In the genomic region with DNA sequence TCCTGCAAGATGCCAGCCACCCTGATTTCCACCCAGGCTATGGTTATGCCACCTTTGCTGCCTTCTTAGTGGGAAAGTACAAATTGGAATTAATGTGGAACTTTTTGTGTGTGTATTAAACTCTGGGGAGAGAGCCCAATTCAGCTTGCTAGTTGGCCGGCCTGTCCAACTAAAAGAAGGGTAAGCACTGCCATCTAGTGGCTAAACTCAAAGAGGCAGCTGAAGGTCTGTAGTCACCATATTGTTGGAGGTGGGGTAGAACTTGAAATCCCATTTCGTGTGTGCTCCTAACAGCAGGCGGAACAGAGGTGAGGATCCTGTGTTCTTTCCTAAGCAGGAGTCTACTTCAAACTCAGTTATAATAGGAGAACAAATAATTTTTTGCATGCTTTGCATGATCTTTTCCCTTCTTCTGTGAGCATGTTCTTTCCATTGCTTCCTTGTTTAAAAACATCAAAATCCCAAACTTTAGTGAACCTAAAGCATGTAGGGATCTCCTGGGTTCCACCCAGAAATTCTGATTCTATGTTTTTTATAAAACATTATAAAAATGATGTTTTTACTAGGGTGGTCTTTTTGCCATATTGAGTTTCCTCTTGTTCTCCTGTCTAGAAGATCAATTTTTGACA, we compare ENCODE assay signal across 8 cellular contexts.
DNase-seq lines count a peak whose midpoint lies in the region; ATAC-seq and TF ChIP-seq lines count a peak whose summit lies in the region.

No MANE protein-coding gene starts in this region.

- no peaks in the 10 kb centered on the region for H3K9me2 ChIP-seq in HCT116 (ENCODE audit: insufficient read depth)

- peak; percentile 82 for TF ChIP-seq CTCF in CD8-positive, alpha-beta T cell (IDR thresholded peaks at IDR 0.05)
- peak; percentile 78 to 93 (median 88) for TF ChIP-seq CTCF in HCT116 (IDR thresholded peaks at IDR 0.05 in 2 of 3, conservative IDR thresholded peaks at IDR 0.05 in 1 of 3; ENCODE audit: borderline replicate concordance in 1 of 3, insufficient read depth in 1 of 3, low read depth in 2 of 3, low read length in 2 of 3)
- peak; percentile 77 for TF ChIP-seq CTCF in activated B cell treated with CpG ODN at 0.5 μM for 24 hours (IDR thresholded peaks at IDR 0.05)
- TF ChIP-seq CTCF in mammary epithelial cell (conservative IDR thresholded peaks at IDR 0.05 in 1 of 2, IDR thresholded peaks at IDR 0.05 in 1 of 2; ENCODE audit: extremely low read depth in 1 of 2, insufficient read depth in 1 of 2, low read depth in 1 of 2, low read length in 2 of 2), result peak; percentile 82

- H2AFZ ChIP-seq in HCT116 (ENCODE audit: low read depth, low read length, poor library complexity, severe bottlenecking) (no peak overlapping the region), mammary epithelial cell (ENCODE audit: low read depth, low read length) (no peak overlapping the region)

- H3K27ac Mint-ChIP-seq in CD8-positive, alpha-beta T cell, result no peak overlapping the region
- H3K27ac Mint-ChIP-seq in activated B cell treated with CpG ODN at 0.5 μM for 24 hours, result peak overlapping the region; percentile 93

- CTCF ChIA-PET in CD8-positive, alpha-beta T cell (lab: Charles Lee), result interaction anchor here (0.6 to 3.4 kb wide), 41 partner anchors 9 to 347 kb away, joined by 3 to 22 read pairs (median 4); partner anchors contain the start of gene SC5D
- CTCF ChIA-PET in HCT116 (lab: Charles Lee), result interaction anchor here (0.7 to 3.0 kb wide), 9 partner anchors 10 to 914 kb away, joined by 3 to 18 read pairs (median 6); no protein-coding TSS in a partner anchor
- CTCF ChIA-PET in activated B cell treated with CpG ODN at 0.5 μM for 24 hours (lab: Charles Lee), result interaction anchor here (0.7 to 5.4 kb wide), 34 partner anchors 15 to 1080 kb away, joined by 3 to 71 read pairs (median 4); partner anchors contain the start of gene GRIK4
- CTCF ChIA-PET in mammary epithelial cell (lab: Charles Lee; ENCODE audit: low non-redundant PET), result no interaction called here

- H3K27me3 Mint-ChIP-seq in CD8-positive, alpha-beta T cell (ENCODE audit: low read depth), result no peaks in the 10 kb centered on the region
- no peaks in the 10 kb centered on the region for H3K27me3 Mint-ChIP-seq in activated B cell treated with CpG ODN at 0.5 μM for 24 hours

- H3K4me1 ChIP-seq in CD8-positive, alpha-beta T cell (ENCODE audit: insufficient read depth, low read length), result no peaks in the 10 kb centered on the region
- H3K4me1 ChIP-seq in HCT116 (ENCODE audit: control insufficient read depth in 1 of 2, insufficient read depth in 2 of 2, low read length in 2 of 2) (peaks cover 5 to 15% of the 10 kb centered on the region in 2 experiments; a peak in 3 of 4 replicates), mammary epithelial cell (ENCODE audit: insufficient read depth, low read length) (peaks cover 16% of the 10 kb centered on the region)

- no peaks in the 10 kb centered on the region for H3K9me3 Mint-ChIP-seq in CD8-positive, alpha-beta T cell
- H3K9me3 Mint-ChIP-seq in activated B cell treated with CpG ODN at 0.5 μM for 24 hours, result no peaks in the 10 kb centered on the region

- peak; percentile 97 for TF ChIP-seq RAD21 in HCT116 (IDR thresholded peaks at IDR 0.05; ENCODE audit: low read depth)

- no peaks in the 10 kb centered on the region for H4K20me1 ChIP-seq in HCT116 (ENCODE audit: insufficient read depth)
- H4K20me1 ChIP-seq in mammary epithelial cell (ENCODE audit: insufficient read depth, low read length), result no peaks in the 10 kb centered on the region

- POLR2A ChIA-PET in CD8-positive, alpha-beta T cell (lab: Charles Lee), result interaction anchor here (1.0 to 1.9 kb wide), 4 partner anchors 14 to 299 kb away, joined by 3 to 7 read pairs (median 6); partner anchors contain the start of genes SC5D, SORL1 and SORL1-AS1
- POLR2A ChIA-PET in HCT116 (lab: Charles Lee) (no interaction called here), activated B cell treated with CpG ODN at 0.5 μM for 24 hours (lab: Charles Lee) (interaction anchor here (0.6 to 3.4 kb wide), 9 partner anchors 14 to 1471 kb away, joined by 4 to 20 read pairs (median 7); partner anchors contain the start of genes HSPA8, SC5D, SORL1 and SORL1-AS1)

- no peaks in the 10 kb centered on the region for H3K9me3 ChIP-seq in CD8-positive, alpha-beta T cell (ENCODE audit: low read length)
- H3K9me3 ChIP-seq in HCT116 (ENCODE audit: control insufficient read depth in 1 of 2, insufficient read depth in 1 of 2, low read depth in 1 of 2, low read length in 2 of 2) (no peaks in the 10 kb centered on the region), mammary epithelial cell (replicated peaks; ENCODE audit: insufficient read depth, low read length) (no peaks in the 10 kb centered on the region)

- H3K9ac ChIP-seq in HCT116 (ENCODE audit: low read length) (no peak overlapping the region), mammary epithelial cell (ENCODE audit: insufficient read depth, low read length) (no peak overlapping the region)

- in situ Hi-C loops in mammary epithelial cell (cut with MboI; ENCODE audit: low sequenced_read_pairs in 2 of 2), result loop anchor here in 1 of 2 donors (5.0 to 10.0 kb wide), 2 partner anchors 137 to 274 kb away; partner anchors contain the start of genes SORL1 and SORL1-AS1

- H3K4me3 Mint-ChIP-seq in CD8-positive, alpha-beta T cell, result no peak overlapping the region
- peak overlapping the region; percentile 49 for H3K4me3 Mint-ChIP-seq in activated B cell treated with CpG ODN at 0.5 μM for 24 hours

- H3K4me3 ChIP-seq in CD8-positive, alpha-beta T cell (ENCODE audit: low read depth, low read length), result no peak overlapping the region
- H3K4me3 ChIP-seq in HCT116 (replicated peaks in 1 of 2; ENCODE audit: low read depth in 1 of 2, low read length in 2 of 2) (no peak overlapping the region), mammary epithelial cell (replicated peaks in 1 of 3; ENCODE audit: insufficient read depth in 1 of 3, low read depth in 2 of 3, low read length in 3 of 3) (no peak overlapping the region)

- H3K36me3 ChIP-seq in CD8-positive, alpha-beta T cell (ENCODE audit: insufficient read depth, low read length), result peaks cover 83% of the 10 kb centered on the region
- H3K36me3 ChIP-seq in HCT116 (ENCODE audit: control insufficient read depth in 1 of 2, insufficient read depth in 2 of 2, low read length in 2 of 2), result no peaks in the 10 kb centered on the region
- peaks cover 17% of the 10 kb centered on the region for H3K36me3 ChIP-seq in mammary epithelial cell (ENCODE audit: insufficient read depth, low read length)

- ATAC-seq in CD8-positive, alpha-beta T cell, result peak; percentile 92
- ATAC-seq in HCT116 (peak; percentile 86), activated B cell treated with CpG ODN at 0.5 μM for 24 hours (ENCODE audit: low read depth) (peak; percentile 39), HG03139 (IDR thresholded peaks at IDR 0.05; ENCODE audit: unreplicated experiment) (no peak)

- BruUV-seq in HCT116 (replicated peaks; lab: Mats Ljungman, UMichigan), result no TSS peak
- no TSS peak for BruUV-seq in mammary epithelial cell (replicated peaks; lab: Mats Ljungman, UMichigan)

- peaks cover 96% of the 10 kb centered on the region for H3K36me3 Mint-ChIP-seq in CD8-positive, alpha-beta T cell
- H3K36me3 Mint-ChIP-seq in activated B cell treated with CpG ODN at 0.5 μM for 24 hours (ENCODE audit: low read depth), result peaks cover 89% of the 10 kb centered on the region

- no peaks in the 10 kb centered on the region for H3K27me3 ChIP-seq in CD8-positive, alpha-beta T cell (ENCODE audit: insufficient read depth, low read length)
- H3K27me3 ChIP-seq in HCT116 (ENCODE audit: insufficient read depth, low read length), result no peaks in the 10 kb centered on the region
- no peaks in the 10 kb centered on the region for H3K27me3 ChIP-seq in mammary epithelial cell (ENCODE audit: insufficient read depth, low read length)

- H3K4me1 Mint-ChIP-seq in CD8-positive, alpha-beta T cell (ENCODE audit: low read depth), result peaks cover 5% of the 10 kb centered on the region
- peaks cover 36% of the 10 kb centered on the region for H3K4me1 Mint-ChIP-seq in activated B cell treated with CpG ODN at 0.5 μM for 24 hours

- intact Hi-C loops in CD8-positive, alpha-beta T cell (cut with DNase I, micrococcal nuclease), result loop anchor here (1.0 to 10.0 kb wide), 7 partner anchors 139 to 1087 kb away; partner anchors contain the start of genes SORL1 (in 1 of the 2) and SORL1-AS1 (in 1 of the 2)
- intact Hi-C loops in HCT116 (cut with micrococcal nuclease) (loop anchor here (1.0 to 10.0 kb wide), 9 partner anchors 139 to 1081 kb away; partner anchors contain the start of genes GRIK4, SORL1 and SORL1-AS1), activated B cell treated with CpG ODN at 0.5 μM for 24 hours (cut with micrococcal nuclease) (loop anchor here (1.0 to 10.0 kb wide), 8 partner anchors 57 to 1254 kb away; partner anchors contain the start of genes ARHGEF12 and GRIK4), mammary epithelial cell (cut with micrococcal nuclease) (loop anchor here (1.0 kb wide), 5 partner anchors 139 to 914 kb away; partner anchors contain the start of genes SORL1 and SORL1-AS1)

- RAD21 ChIA-PET in HCT116 (lab: Charles Lee; ENCODE audit: low non-redundant PET in 1 of 2, low total read pairs in 2 of 2, uncharacterized antibody in 2 of 2, unreplicated experiment in 2 of 2), result interaction anchor here (1.0 to 1.5 kb wide), 3 partner anchors 127 to 397 kb away, joined by 3 to 4 read pairs (median 4); no protein-coding TSS in a partner anchor

- H3K79me2 ChIP-seq in HCT116 (ENCODE audit: insufficient read depth, low read length) (no peaks in the 10 kb centered on the region), mammary epithelial cell (ENCODE audit: insufficient read depth, low read length) (no peaks in the 10 kb centered on the region)

- H3K4me2 ChIP-seq in HCT116 (ENCODE audit: low read length) (no peak overlapping the region), mammary epithelial cell (ENCODE audit: insufficient read depth, low read depth, low read length) (no peak overlapping the region)

- no peak overlapping the region for H3K27ac ChIP-seq in CD8-positive, alpha-beta T cell (ENCODE audit: low read depth, low read length)
- H3K27ac ChIP-seq in HCT116 (ENCODE audit: low read depth, low read length) (no peak overlapping the region), mammary epithelial cell (ENCODE audit: insufficient read depth, low read depth, low read length) (no peak overlapping the region)

- TF ChIP-seq POLR2A in HCT116 (IDR thresholded peaks at IDR 0.05; ENCODE audit: borderline replicate concordance, extremely low read depth, insufficient read depth, insufficient read length), result no peak

- dilution Hi-C loops in mammary epithelial cell (cut with HindIII; ENCODE audit: low sequenced_read_pairs), result no loop called here

- peak; percentile 40 to 76 (median 62) for DNase-seq in CD8-positive, alpha-beta T cell
- DNase-seq in HCT116 (ENCODE audit: low read depth, low spot score) (peak; percentile 64), NCI-H2171 (lab: John Stamatoyannopoulos, UW) (peak; percentile 22), activated B cell treated with CpG ODN at 0.5 μM for 24 hours (no peak), mammary epithelial cell (peak; percentile 65), islet precursor cell (peak; percentile 82)
- peak; percentile 64 to 77 for DNase-seq in stimulated activated CD4-positive, alpha-beta T cell treated with anti-CD3 and anti-CD28 coated beads, Interleukin-2, amount 100 ng/mL, for 24 hours

- 6% methylated on average over 3 of the region's 3 CpGs for WGBS in mammary epithelial cell (ENCODE audit: low coverage, missing lambda C conversion rate)

TF ChIP-seq in HCT116, 20 proteins besides CTCF, POLR2A, EP300 and RAD21 (continues in another document):
- TF ChIP-seq YY1 (IDR thresholded peaks at IDR 0.05; ENCODE audit: extremely low read depth, insufficient replicate concordance, low read depth, low read length), result peak; percentile 48
